11 cellular contexts compared by ENCODE assay signal in genomic region chr2:218369374-218369773, GRCh38. TPM values are rescaled to one million over a fixed set of nuclear protein-coding genes. Genes with fewer than 3 reads are reported as not detected.
DNase-seq lines count a peak whose midpoint lies in the region; TF ChIP-seq lines count a peak whose summit lies in the region.
"Had no signal": no experiment of that assay in that cellular context is flagged by ENCODE, and none has a peak within 500 bp of the region (broad histone marks: within the 10 kb centered on the region; RNA-seq: fewer than 3 reads in every experiment).

No MANE protein-coding gene starts in this region.

- no peak for TF ChIP-seq CTCF in esophagus muscularis mucosa (IDR thresholded peaks at IDR 0.05)

- no peak for TF ChIP-seq EP300 in esophagus muscularis mucosa (IDR thresholded peaks at IDR 0.05)

- H3K4me1 ChIP-seq in esophagus muscularis mucosa (peaks cover 15 to 25% (median 23%) of the 10 kb centered on the region in 4 donors), stomach smooth muscle (ENCODE audit: control insufficient read depth, insufficient read depth, low read length) (peaks cover 15% of the 10 kb centered on the region)

- H3K27ac ChIP-seq in esophagus muscularis mucosa (replicated peaks in 1 of 4) (peak overlapping the region; percentile 83 to 88 (median 86)), stomach smooth muscle (ENCODE audit: low read length) (peak overlapping the region; percentile 82)

- no peaks in the 10 kb centered on the region for H3K27me3 ChIP-seq in esophagus muscularis mucosa
- H3K27me3 ChIP-seq in stomach smooth muscle (ENCODE audit: control insufficient read depth in 1 of 2, insufficient read depth in 2 of 2, low read length in 2 of 2), result no peaks in the 10 kb centered on the region

- H3K4me3 ChIP-seq in esophagus muscularis mucosa (no peak overlapping the region), stomach smooth muscle (ENCODE audit: low read length in 2 of 2) (peak overlapping the region in 1 of 2 donors; percentile 75)

- TF ChIP-seq POLR2A in esophagus muscularis mucosa (IDR thresholded peaks at IDR 0.05; ENCODE audit: low read depth), result no peak

- H3K9ac ChIP-seq in stomach smooth muscle (ENCODE audit: low read length in 2 of 2), result peak overlapping the region in 1 of 2 donors; percentile 7

- peak; percentile 56 for DNase-seq in SIG-M5 treated with dmso at 0.1 percent for 504 hours (lab: John Stamatoyannopoulos, UW; ENCODE audit: unreplicated experiment)
- DNase-seq in SIG-M5 (lab: John Stamatoyannopoulos, UW), result no peak
- peak; percentile 73 for DNase-seq in NCI-H345 (lab: John Stamatoyannopoulos, UW)
- no peak for DNase-seq in esophagus muscularis mucosa (ENCODE audit: extremely low spot score)
- no peak for DNase-seq in ureter (ENCODE audit: low spot score)
- no peak for DNase-seq in D341Med (ENCODE audit: low spot score)
- DNase-seq in NK-92 (lab: John Stamatoyannopoulos, UW; ENCODE audit: unreplicated experiment), result no peak
- DNase-seq: activated naive CD4-positive, alpha-beta T cell treated with anti-CD3 and anti-CD28 coated beads for 36 hours; NCI-H524 treated with DMSO at 0.1 percent for 48 hours; T-helper 9 cell had no signal

- 80% methylated on average over 1 of the region's 1 CpG for WGBS in esophagus muscularis mucosa

- H3K36me3 ChIP-seq in esophagus muscularis mucosa, result no peaks in the 10 kb centered on the region
- no peaks in the 10 kb centered on the region for H3K36me3 ChIP-seq in stomach smooth muscle (ENCODE audit: control insufficient read depth in 2 of 2, insufficient read depth in 2 of 2, low read length in 2 of 2)

- intact Hi-C loops in esophagus muscularis mucosa (cut with DNase I), result no loop called here

- H3K9me3 ChIP-seq in esophagus muscularis mucosa (peaks cover 0 to 8% (median 6%) of the 10 kb centered on the region in 4 donors), stomach smooth muscle (ENCODE audit: control insufficient read depth in 2 of 2, low read length in 2 of 2) (peaks cover 0 to 8% of the 10 kb centered on the region in 2 donors)

RNA-seq across cellular contexts. Expression of gene SLC11A1, which starts 12.7 kb away (rescaled TPM):
- total RNA-seq in esophagus muscularis mucosa, result 10 to 100 TPM in 2 of 4 donors, 1 to 10 TPM in 2; 5.6 to 38.1 (median 20.7) TPM
- total RNA-seq in ureter, result 16.5 TPM
- total RNA-seq: activated naive CD4-positive, alpha-beta T cell treated with anti-CD3 and anti-CD28 coated beads for 36 hours had no signal

RNA-seq across cellular contexts. Expression of gene CATIP, which starts 12.7 kb away (rescaled TPM):
- not detected for total RNA-seq in esophagus muscularis mucosa
- not detected for total RNA-seq in ureter
- total RNA-seq: activated naive CD4-positive, alpha-beta T cell treated with anti-CD3 and anti-CD28 coated beads for 36 hours had no signal

RNA-seq across cellular contexts. Expression of gene CTDSP1, which starts 30.3 kb away (rescaled TPM):
- total RNA-seq in esophagus muscularis mucosa, result 100 to 1,000 TPM; 121 to 176 (median 137) TPM
- 153 TPM for total RNA-seq in ureter

RNA-seq across cellular contexts. Expression of gene VIL1, which starts 49.5 kb away (rescaled TPM):
- under 1 TPM in 1 of 4 donors, not detected in 3; 0.86 TPM for total RNA-seq in esophagus muscularis mucosa
- total RNA-seq in ureter, result not detected
- total RNA-seq: activated naive CD4-positive, alpha-beta T cell treated with anti-CD3 and anti-CD28 coated beads for 36 hours had no signal

Comparison
In these comparisons a context has a peak if more than half of its experiments do, and no peak if none do; other contexts are left out.
1. DNase-seq: peak in SIG-M5 treated with dmso at 0.1 percent for 504 hours (single experiment) and NCI-H345 (single experiment); none in SIG-M5 (single experiment), esophagus muscularis mucosa (single experiment), ureter (single experiment), D341Med (single experiment) and NK-92 (single experiment).